Comparison of ENCODE assay signal across 8 cellular contexts in genomic region chr1:150149490-150150453, GRCh38. TPM values are rescaled to one million over a fixed set of nuclear protein-coding genes. Genes with fewer than 3 reads are reported as not detected.
DNase-seq lines count a peak whose midpoint lies in the region; ATAC-seq, FAIRE-seq and TF ChIP-seq lines count a peak whose summit lies in the region.

Gene PLEKHO1 (plus strand): TSS chr1:150149916. CDS start chr1:150150258, 342 bp downstream.

- no peaks in the 10 kb centered on the region for H3K9me3 Mint-ChIP-seq in nephron progenitor cell

- H3K27ac ChIP-seq in stomach = peak within 1 kb of the TSS; percentile 85 to 98 (median 93)

- no peak for TF ChIP-seq CTCF in nephron progenitor cell (IDR thresholded peaks at IDR 0.05)
- no peak for TF ChIP-seq CTCF in stomach (IDR thresholded peaks at IDR 0.05)

- TF ChIP-seq POLR2A in stomach (IDR thresholded peaks at IDR 0.05) = no peak

- WGBS in stomach, 5 donors = 0 to 1% (median 1%) methylated on average over 42 to 138 of the region's 138 CpGs

- H3K27me3 Mint-ChIP-seq in nephron progenitor cell (ENCODE audit: low read depth, poor library complexity) = no peaks in the 10 kb centered on the region

- H3K4me1 Mint-ChIP-seq in nephron progenitor cell = peaks cover 76% of the 10 kb centered on the region

- DNase-seq in NCI-H748 (lab: John Stamatoyannopoulos, UW; ENCODE audit: unreplicated experiment) = peak; percentile 82
- DNase-seq in NCI-H748 treated with DMSO at 0.1 percent for 48 hours (lab: John Stamatoyannopoulos, UW) = no peak
- DNase-seq in RCC 7860 (ENCODE audit: low spot score) = peak; percentile 35
- peak; percentile 82 for DNase-seq in activated T-helper 9 cell treated with anti-CD3 and anti-CD28 coated beads, Interleukin-2, amount 50 U/mL, for 16 hours (ENCODE audit: low read depth)
- DNase-seq in fibroblast of peridontal ligament (ENCODE audit: extremely low read depth) = peak; percentile 74
- DNase-seq in nephron progenitor cell = peak; percentile 75
- peak; percentile 81 for DNase-seq in stomach

- peaks cover 18 to 65% (median 40%) of the 10 kb centered on the region in 4 donors for H3K4me1 ChIP-seq in stomach

- H3K27me3 ChIP-seq in stomach = peaks cover 0 to 5% (median 4%) of the 10 kb centered on the region in 3 donors

- H3K9me3 ChIP-seq in stomach = no peaks in the 10 kb centered on the region

- peaks cover 24% of the 10 kb centered on the region for H3K36me3 Mint-ChIP-seq in nephron progenitor cell (ENCODE audit: low read depth)

- H3K36me3 ChIP-seq in stomach = peaks cover 10 to 14% (median 11%) of the 10 kb centered on the region in 4 donors

- intact Hi-C loops in stomach (cut with DNase I; ENCODE audit: low total_unique reads) = no loop called here

- no peak for FAIRE-seq in RCC 7860 (lab: Jason Lieb, UNC)

- peak within 1 kb of the TSS; percentile 97 for H3K4me3 Mint-ChIP-seq in nephron progenitor cell

- H3K4me3 ChIP-seq in stomach = peak within 1 kb of the TSS; percentile 65 to 77 (median 68)

- no peak for TF ChIP-seq EP300 in stomach (IDR thresholded peaks at IDR 0.05)

- peak within 1 kb of the TSS; percentile 97 for H3K27ac Mint-ChIP-seq in nephron progenitor cell

- ATAC-seq in HG03571 (IDR thresholded peaks at IDR 0.05; ENCODE audit: unreplicated experiment) = peak; percentile 42

RNA-seq across cellular contexts. Expression of gene PLEKHO1, which starts in this region (rescaled TPM):
- total RNA-seq in stomach = 100 to 1,000 TPM in 3 of 5 donors, 10 to 100 TPM in 2; 34.6 to 254 (median 100) TPM
- 10 to 100 TPM; 38.6 to 79.3 (median 40.9) TPM for polyA plus RNA-seq in stomach
